In the genomic region with DNA sequence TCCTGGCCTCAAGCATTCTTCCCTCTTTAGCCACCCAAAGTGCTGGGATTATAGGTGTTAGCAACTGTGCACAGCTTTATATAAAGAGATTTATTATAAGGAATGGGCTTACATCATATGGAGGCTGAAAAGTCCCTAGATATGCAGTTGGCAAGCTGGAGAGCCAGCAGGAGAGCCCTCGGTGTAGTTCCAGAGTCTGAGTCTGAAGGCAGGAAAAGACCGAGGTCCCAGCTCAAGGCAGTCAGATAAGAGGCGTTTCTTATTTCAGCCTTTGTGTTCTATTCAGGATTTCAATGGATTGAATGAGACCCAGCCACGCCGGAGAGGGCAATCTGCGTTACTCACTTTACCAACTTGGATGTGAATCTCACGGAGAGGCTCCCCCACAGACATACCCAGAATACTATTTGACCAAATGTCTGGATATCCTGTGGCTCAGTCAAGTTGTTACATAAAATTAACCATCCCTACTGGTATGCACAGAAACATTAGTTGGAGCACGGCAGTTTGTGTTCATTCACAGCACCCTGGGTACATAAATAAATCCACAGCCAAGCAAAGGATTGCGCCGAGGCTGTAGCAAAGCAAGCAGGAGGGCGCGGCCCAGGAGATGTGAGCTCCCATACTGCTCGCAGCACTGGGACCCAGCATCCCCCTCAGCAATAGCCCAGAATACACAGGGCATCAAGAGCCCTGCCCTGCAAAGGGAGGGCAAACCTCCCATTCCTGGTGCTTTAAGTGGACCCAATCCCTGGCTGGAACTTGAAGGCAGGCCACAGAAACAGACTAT, we compare ENCODE assay signal across 1 cellular context.
TF ChIP-seq lines count a peak whose summit lies in the region.

No MANE protein-coding gene starts in this region.

TF ChIP-seq in GM23338, 12 proteins besides CTCF, POLR2A, EP300 and RAD21 (continued from another document):
- TF ChIP-seq ZNF462 (CRISPR knock-in tag; IDR thresholded peaks at IDR 0.05) (no peak), EZH2phosphoT487 (IDR thresholded peaks at IDR 0.05; ENCODE audit: unreplicated experiment) (no peak), ETS1 (IDR thresholded peaks at IDR 0.05) (no peak), ZNF331 (CRISPR knock-in tag; IDR thresholded peaks at IDR 0.05; ENCODE audit: low read depth) (no peak), EZH2 (IDR thresholded peaks at IDR 0.05; ENCODE audit: low read depth, unreplicated experiment) (no peak), POLR2AphosphoS5 (IDR thresholded peaks at IDR 0.05; ENCODE audit: low read depth) (no peak), CREB1 (CRISPR knock-in tag; IDR thresholded peaks at IDR 0.05; ENCODE audit: low read depth) (no peak), NANOG (IDR thresholded peaks at IDR 0.05; ENCODE audit: borderline replicate concordance) (no peak)
TF ChIP-seq in GM23338: peak in this region for 0.
